Comparison of ENCODE assay signal across 13 cellular contexts in the genomic region with DNA sequence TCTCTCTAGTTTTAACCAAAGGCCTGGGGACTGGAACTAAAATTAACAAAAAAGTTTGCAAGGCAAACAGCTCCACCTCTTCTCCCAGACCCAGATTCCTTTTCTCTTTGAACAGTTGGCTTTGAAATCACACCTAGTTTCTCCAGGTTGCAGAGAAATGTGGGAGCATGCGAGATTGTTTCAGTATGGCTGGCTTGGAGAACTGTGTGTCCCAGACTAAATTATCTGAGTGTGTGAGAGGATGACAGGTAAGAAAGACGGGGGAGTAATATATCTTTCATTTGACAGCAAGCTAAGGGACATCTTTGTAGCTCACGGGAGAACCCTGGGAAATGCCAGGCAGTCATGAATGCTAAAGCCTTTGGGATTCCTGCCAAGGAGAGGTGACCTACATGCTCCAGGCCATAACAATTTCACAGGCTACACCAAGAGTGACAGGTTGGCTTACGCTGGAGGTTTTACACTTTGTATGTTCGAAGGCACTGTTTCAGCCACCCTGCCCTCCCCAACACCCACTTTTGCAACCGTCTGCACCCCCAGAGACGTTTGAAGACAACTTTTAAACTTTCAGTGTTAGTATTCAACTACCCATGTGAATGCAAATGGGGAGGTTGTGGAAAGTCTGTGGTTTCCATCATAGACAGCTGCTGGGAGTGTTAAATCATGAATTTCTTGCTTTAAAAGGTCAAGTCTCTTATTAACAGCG.
DNase-seq lines count a peak whose midpoint lies in the region; ATAC-seq and TF ChIP-seq lines count a peak whose summit lies in the region.
"Had no signal": no experiment of that assay in that cellular context is flagged by ENCODE, and none has a peak within 500 bp of the region (broad histone marks: within the 10 kb centered on the region; RNA-seq: fewer than 3 reads in every experiment).

No MANE protein-coding gene starts in this region.

- H3K4me2 ChIP-seq in neural progenitor cell: no peak overlapping the region

- H3K27ac Mint-ChIP-seq in neural progenitor cell: no peak overlapping the region
- H3K27ac Mint-ChIP-seq: activated naive CD4-positive, alpha-beta T cell treated with anti-CD3 and anti-CD28 coated beads, Interleukin-2, amount 10 ng/mL, durations not matched to agents 7 days and 5 days had no signal

- H3K9me3 ChIP-seq in neural progenitor cell (ENCODE audit: low read depth): no peaks in the 10 kb centered on the region
- no peaks in the 10 kb centered on the region for H3K9me3 ChIP-seq in Peyer's patch
- H3K9me3 ChIP-seq: MG63 had no signal

- H3K27me3 ChIP-seq in neural progenitor cell: no peaks in the 10 kb centered on the region
- H3K27me3 ChIP-seq in Peyer's patch: no peaks in the 10 kb centered on the region

- TF ChIP-seq CTCF in neural progenitor cell (IDR thresholded peaks at IDR 0.05): no peak
- no peak for TF ChIP-seq CTCF in Peyer's patch (IDR thresholded peaks at IDR 0.05)

- ATAC-seq in GM18909 (IDR thresholded peaks at IDR 0.05; ENCODE audit: poor library complexity, unreplicated experiment) (peak; percentile 79), GM21825 (IDR thresholded peaks at IDR 0.05; ENCODE audit: unreplicated experiment) (peak; percentile 63), HG03432 (IDR thresholded peaks at IDR 0.05; ENCODE audit: unreplicated experiment) (peak; percentile 84), HG03571 (IDR thresholded peaks at IDR 0.05; ENCODE audit: unreplicated experiment) (no peak)

- H3K4me1 ChIP-seq in neural progenitor cell (no peaks in the 10 kb centered on the region), Peyer's patch (no peaks in the 10 kb centered on the region)

- no peaks in the 10 kb centered on the region for H3K36me3 Mint-ChIP-seq in neural progenitor cell
- H3K36me3 Mint-ChIP-seq: activated naive CD4-positive, alpha-beta T cell treated with anti-CD3 and anti-CD28 coated beads, Interleukin-2, amount 10 ng/mL, durations not matched to agents 7 days and 5 days had no signal

- H3K36me3 ChIP-seq in neural progenitor cell (no peaks in the 10 kb centered on the region), Peyer's patch (no peaks in the 10 kb centered on the region)
- H3K36me3 ChIP-seq: MG63 had no signal

- no peak overlapping the region for H3K4me3 ChIP-seq in neural progenitor cell
- no peak overlapping the region for H3K4me3 ChIP-seq in Peyer's patch
- H3K4me3 ChIP-seq: MG63 had no signal

- no peak overlapping the region for H3K9ac ChIP-seq in neural progenitor cell

- no peaks in the 10 kb centered on the region for H4K20me1 ChIP-seq in neural progenitor cell (ENCODE audit: low read depth)

- no peak for DNase-seq in neural progenitor cell (ENCODE audit: low spot score)
- DNase-seq in NCI-H2107 treated with DMSO at 0.1 percent for 48 hours (lab: John Stamatoyannopoulos, UW; ENCODE audit: unreplicated experiment): no peak
- DNase-seq in Peyer's patch: no peak
- DNase-seq in activated naive CD4-positive, alpha-beta T cell treated with anti-CD3 and anti-CD28 coated beads, Interleukin-2, amount 50 U/mL, for 16 hours: no peak
- DNase-seq: activated CD4-positive, alpha-beta T cell treated with anti-CD3 and anti-CD28 coated beads, Interleukin-2, amount 50 U/mL, for 1 hour; activated naive CD4-positive, alpha-beta T cell treated with anti-CD3 and anti-CD28 coated beads, Interleukin-2, amount 10 ng/mL, durations not matched to agents 7 days and 5 days; left cardiac atrium; MG63; stimulated activated CD4-positive, alpha-beta T cell treated with anti-CD3 and anti-CD28 coated beads, Interleukin-2, amount 100 ng/mL, for 24 hours had no signal

- no peaks in the 10 kb centered on the region for H3F3A ChIP-seq in neural progenitor cell (ENCODE audit: low read depth)

- H3K9me3 Mint-ChIP-seq in neural progenitor cell: no peaks in the 10 kb centered on the region
- H3K9me3 Mint-ChIP-seq: activated naive CD4-positive, alpha-beta T cell treated with anti-CD3 and anti-CD28 coated beads, Interleukin-2, amount 10 ng/mL, durations not matched to agents 7 days and 5 days had no signal

- no peaks in the 10 kb centered on the region for H3K79me2 ChIP-seq in neural progenitor cell (ENCODE audit: low read depth)

- peaks cover 5% of the 10 kb centered on the region for H3K27me3 Mint-ChIP-seq in neural progenitor cell (ENCODE audit: insufficient read depth, low read depth)
- H3K27me3 Mint-ChIP-seq: activated naive CD4-positive, alpha-beta T cell treated with anti-CD3 and anti-CD28 coated beads, Interleukin-2, amount 10 ng/mL, durations not matched to agents 7 days and 5 days had no signal

- TF ChIP-seq POLR2A in Peyer's patch (IDR thresholded peaks at IDR 0.05): no peak

- H3K4me1 Mint-ChIP-seq in neural progenitor cell: no peaks in the 10 kb centered on the region
- H3K4me1 Mint-ChIP-seq: activated naive CD4-positive, alpha-beta T cell treated with anti-CD3 and anti-CD28 coated beads, Interleukin-2, amount 10 ng/mL, durations not matched to agents 7 days and 5 days had no signal

- no peak overlapping the region for H3K4me3 Mint-ChIP-seq in neural progenitor cell
- H3K4me3 Mint-ChIP-seq: activated naive CD4-positive, alpha-beta T cell treated with anti-CD3 and anti-CD28 coated beads, Interleukin-2, amount 10 ng/mL, durations not matched to agents 7 days and 5 days had no signal

- H3K27ac ChIP-seq in neural progenitor cell (no peak overlapping the region), Peyer's patch (no peak overlapping the region)

- H2AFZ ChIP-seq in neural progenitor cell (replicated peaks): peak overlapping the region; percentile 66
